In genomic region chr22:41091139-41092022, GRCh38 we compare ENCODE assay signal across 1 cellular context.
TF ChIP-seq lines count a peak whose summit lies in the region.

No MANE protein-coding gene starts in this region.

TF ChIP-seq in HepG2, 621 proteins besides CTCF, POLR2A, EP300 and RAD21 (continued from another document and continues in another):
- TF ChIP-seq ZNF816 (CRISPR knock-in tag; IDR thresholded peaks at IDR 0.05; ENCODE audit: borderline replicate concordance) (0 out of 2 replicates have a peak, but pooled peaks have one; percentile 36), ZNF510 (CRISPR knock-in tag; IDR thresholded peaks at IDR 0.05; ENCODE audit: low read depth) (peak; percentile 47; the same call in 1 of the 2 replicates), DMTF1 (CRISPR knock-in tag; IDR thresholded peaks at IDR 0.05) (no peak), ESRRA (CRISPR knock-in tag; IDR thresholded peaks at IDR 0.05; ENCODE audit: low read depth) (no peak; the same call in 1 of the 2 replicates), TRIM22 (IDR thresholded peaks at IDR 0.05) (no peak), LRRFIP1 (CRISPR knock-in tag; conservative IDR thresholded peaks at IDR 0.05) (no peak), ZNF441 (CRISPR knock-in tag; IDR thresholded peaks at IDR 0.05; ENCODE audit: borderline replicate concordance) (no peak), ZBTB39 (CRISPR knock-in tag; IDR thresholded peaks at IDR 0.05) (no peak), KIAA2018 (CRISPR knock-in tag; IDR thresholded peaks at IDR 0.05; ENCODE audit: borderline replicate concordance) (no peak), ZNF577 (CRISPR knock-in tag; IDR thresholded peaks at IDR 0.05; ENCODE audit: borderline replicate concordance, low read depth) (no peak), PHF8 (CRISPR knock-in tag; IDR thresholded peaks at IDR 0.05) (peak; percentile 66; the same call in 1 of the 2 replicates), MATR3 (CRISPR knock-in tag; IDR thresholded peaks at IDR 0.05) (no peak), NFRKB (IDR thresholded peaks at IDR 0.05) (peak; percentile 97), SMYD3 (CRISPR knock-in tag; IDR thresholded peaks at IDR 0.05) (0 out of 2 replicates have a peak, but pooled peaks have one; percentile 16), ZNF501 (CRISPR knock-in tag; IDR thresholded peaks at IDR 0.05) (peak; percentile 68; the same call in 1 of the 2 replicates), YY1 (IDR thresholded peaks at IDR 0.05; ENCODE audit: insufficient read depth, insufficient replicate concordance, low read depth, low read length) (peak; percentile 95), KAT8 (CRISPR knock-in tag; IDR thresholded peaks at IDR 0.05) (peak; percentile 56; the same call in 1 of the 2 replicates), RNF2 (conservative IDR thresholded peaks at IDR 0.05; ENCODE audit: low read depth) (no peak), FOXC1 (CRISPR knock-in tag; IDR thresholded peaks at IDR 0.05; ENCODE audit: borderline replicate concordance) (0 out of 2 replicates have a peak, but pooled peaks have one; percentile 24), REPIN1 (CRISPR knock-in tag; IDR thresholded peaks at IDR 0.05; ENCODE audit: borderline replicate concordance, low read depth) (peak; percentile 73; the same call in 1 of the 2 replicates)
- TF ChIP-seq, protein P1, sequence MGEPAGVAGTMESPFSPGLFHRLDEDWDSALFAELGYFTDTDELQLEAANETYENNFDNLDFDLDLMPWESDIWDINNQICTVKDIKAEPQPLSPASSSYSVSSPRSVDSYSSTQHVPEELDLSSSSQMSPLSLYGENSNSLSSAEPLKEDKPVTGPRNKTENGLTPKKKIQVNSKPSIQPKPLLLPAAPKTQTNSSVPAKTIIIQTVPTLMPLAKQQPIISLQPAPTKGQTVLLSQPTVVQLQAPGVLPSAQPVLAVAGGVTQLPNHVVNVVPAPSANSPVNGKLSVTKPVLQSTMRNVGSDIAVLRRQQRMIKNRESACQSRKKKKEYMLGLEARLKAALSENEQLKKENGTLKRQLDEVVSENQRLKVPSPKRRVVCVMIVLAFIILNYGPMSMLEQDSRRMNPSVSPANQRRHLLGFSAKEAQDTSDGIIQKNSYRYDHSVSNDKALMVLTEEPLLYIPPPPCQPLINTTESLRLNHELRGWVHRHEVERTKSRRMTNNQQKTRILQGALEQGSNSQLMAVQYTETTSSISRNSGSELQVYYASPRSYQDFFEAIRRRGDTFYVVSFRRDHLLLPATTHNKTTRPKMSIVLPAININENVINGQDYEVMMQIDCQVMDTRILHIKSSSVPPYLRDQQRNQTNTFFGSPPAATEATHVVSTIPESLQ (CRISPR knock-in tag; conservative IDR thresholded peaks at IDR 0.05) = no peak
- TF ChIP-seq, protein P2, sequence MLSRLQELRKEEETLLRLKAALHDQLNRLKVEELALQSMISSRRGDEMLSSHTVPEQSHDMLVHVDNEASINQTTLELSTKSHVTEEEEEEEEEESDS (CRISPR knock-in tag; IDR thresholded peaks at IDR 0.05; ENCODE audit: borderline replicate concordance) = no peak
- TF ChIP-seq, protein P3, sequence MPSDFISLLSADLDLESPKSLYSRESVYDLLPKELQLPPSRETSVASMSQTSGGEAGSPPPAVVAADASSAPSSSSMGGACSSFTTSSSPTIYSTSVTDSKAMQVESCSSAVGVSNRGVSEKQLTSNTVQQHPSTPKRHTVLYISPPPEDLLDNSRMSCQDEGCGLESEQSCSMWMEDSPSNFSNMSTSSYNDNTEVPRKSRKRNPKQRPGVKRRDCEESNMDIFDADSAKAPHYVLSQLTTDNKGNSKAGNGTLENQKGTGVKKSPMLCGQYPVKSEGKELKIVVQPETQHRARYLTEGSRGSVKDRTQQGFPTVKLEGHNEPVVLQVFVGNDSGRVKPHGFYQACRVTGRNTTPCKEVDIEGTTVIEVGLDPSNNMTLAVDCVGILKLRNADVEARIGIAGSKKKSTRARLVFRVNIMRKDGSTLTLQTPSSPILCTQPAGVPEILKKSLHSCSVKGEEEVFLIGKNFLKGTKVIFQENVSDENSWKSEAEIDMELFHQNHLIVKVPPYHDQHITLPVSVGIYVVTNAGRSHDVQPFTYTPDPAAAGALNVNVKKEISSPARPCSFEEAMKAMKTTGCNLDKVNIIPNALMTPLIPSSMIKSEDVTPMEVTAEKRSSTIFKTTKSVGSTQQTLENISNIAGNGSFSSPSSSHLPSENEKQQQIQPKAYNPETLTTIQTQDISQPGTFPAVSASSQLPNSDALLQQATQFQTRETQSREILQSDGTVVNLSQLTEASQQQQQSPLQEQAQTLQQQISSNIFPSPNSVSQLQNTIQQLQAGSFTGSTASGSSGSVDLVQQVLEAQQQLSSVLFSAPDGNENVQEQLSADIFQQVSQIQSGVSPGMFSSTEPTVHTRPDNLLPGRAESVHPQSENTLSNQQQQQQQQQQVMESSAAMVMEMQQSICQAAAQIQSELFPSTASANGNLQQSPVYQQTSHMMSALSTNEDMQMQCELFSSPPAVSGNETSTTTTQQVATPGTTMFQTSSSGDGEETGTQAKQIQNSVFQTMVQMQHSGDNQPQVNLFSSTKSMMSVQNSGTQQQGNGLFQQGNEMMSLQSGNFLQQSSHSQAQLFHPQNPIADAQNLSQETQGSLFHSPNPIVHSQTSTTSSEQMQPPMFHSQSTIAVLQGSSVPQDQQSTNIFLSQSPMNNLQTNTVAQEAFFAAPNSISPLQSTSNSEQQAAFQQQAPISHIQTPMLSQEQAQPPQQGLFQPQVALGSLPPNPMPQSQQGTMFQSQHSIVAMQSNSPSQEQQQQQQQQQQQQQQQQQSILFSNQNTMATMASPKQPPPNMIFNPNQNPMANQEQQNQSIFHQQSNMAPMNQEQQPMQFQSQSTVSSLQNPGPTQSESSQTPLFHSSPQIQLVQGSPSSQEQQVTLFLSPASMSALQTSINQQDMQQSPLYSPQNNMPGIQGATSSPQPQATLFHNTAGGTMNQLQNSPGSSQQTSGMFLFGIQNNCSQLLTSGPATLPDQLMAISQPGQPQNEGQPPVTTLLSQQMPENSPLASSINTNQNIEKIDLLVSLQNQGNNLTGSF (CRISPR knock-in tag; IDR thresholded peaks at IDR 0.05) = no peak
